ENCODE assay signal across 8 cellular contexts in the genomic region with DNA sequence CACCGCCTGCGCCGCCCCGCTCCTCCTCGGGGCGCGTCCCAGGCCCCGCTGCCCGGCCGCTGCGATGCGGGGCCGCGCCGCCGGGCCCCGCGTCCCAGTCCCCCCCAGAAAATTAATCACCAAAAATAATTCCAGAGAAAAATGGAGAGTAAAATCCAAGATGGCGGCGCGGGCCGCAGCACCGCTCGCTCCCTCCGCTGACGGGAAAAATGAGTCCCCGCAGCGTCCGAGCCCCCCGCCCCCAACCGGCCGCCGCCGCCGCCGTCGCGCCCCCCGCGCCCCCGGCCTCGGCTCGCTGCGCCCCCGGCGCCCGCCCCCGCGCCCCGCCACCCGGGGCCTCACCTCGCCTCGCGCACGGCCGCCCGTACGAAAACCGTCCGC. TPM values are rescaled to one million over a fixed set of nuclear protein-coding genes. Genes with fewer than 3 reads are reported as not detected.
A peak's percentile ranks its signal among the peaks of the same experiment; 100 is the strongest.
DNase-seq lines count a peak whose midpoint lies in the region; ATAC-seq and TF ChIP-seq lines count a peak whose summit lies in the region.

A gene (minus strand): TSS at position 162 of the 381 bp plus-strand sequence. CDS start 23,220 bp downstream, outside the sequence.

- H3K27ac Mint-ChIP-seq in HFFc6, result peak within 1 kb of the TSS; percentile 89

- H3K9ac ChIP-seq in adipocyte (ENCODE audit: low read length) (peak within 1 kb of the TSS; percentile 95), rectal smooth muscle tissue (ENCODE audit: low read length) (peak within 1 kb of the TSS; percentile 76)

- peaks cover 8% of the 10 kb centered on the region for H3K27me3 ChIP-seq in adipocyte (replicated peaks; ENCODE audit: control insufficient read depth, insufficient read depth, low read length)
- no peaks in the 10 kb centered on the region for H3K27me3 ChIP-seq in rectal smooth muscle tissue (ENCODE audit: control insufficient read depth, insufficient read depth, low read length)

- H3K9me3 ChIP-seq in adipocyte (ENCODE audit: control insufficient read depth, low read length), result no peaks in the 10 kb centered on the region

- peaks cover 29% of the 10 kb centered on the region for H3K4me1 ChIP-seq in adipocyte (ENCODE audit: control insufficient read depth, insufficient read depth, low read length)
- H3K4me1 ChIP-seq in rectal smooth muscle tissue (ENCODE audit: control insufficient read depth, insufficient read depth, low read length), result peaks cover 15% of the 10 kb centered on the region

- peaks cover 37% of the 10 kb centered on the region for H3K4me1 Mint-ChIP-seq in HFFc6 (ENCODE audit: low read depth)

- H3K4me3 Mint-ChIP-seq in HFFc6, result peak within 1 kb of the TSS; percentile 98

- H3K4me3 ChIP-seq in adipocyte (ENCODE audit: low read length) (peak within 1 kb of the TSS; percentile 98), rectal smooth muscle tissue (ENCODE audit: low read length) (peak within 1 kb of the TSS; percentile 80)

- no peaks in the 10 kb centered on the region for H3K9me3 Mint-ChIP-seq in HFFc6

- TF ChIP-seq CTCF in HFFc6 (IDR thresholded peaks at IDR 0.05), result no peak

- H3K36me3 ChIP-seq in adipocyte (ENCODE audit: control insufficient read depth, insufficient read depth, low read length, severe bottlenecking), result no peaks in the 10 kb centered on the region
- no peaks in the 10 kb centered on the region for H3K36me3 ChIP-seq in rectal smooth muscle tissue (ENCODE audit: control insufficient read depth, insufficient read depth, low read length)

- ATAC-seq in left ventricle myocardium superior (no peak), HG03469 (IDR thresholded peaks at IDR 0.05; ENCODE audit: unreplicated experiment) (no peak)

- H3K36me3 Mint-ChIP-seq in HFFc6 (ENCODE audit: low read depth), result no peaks in the 10 kb centered on the region

- H3K27ac ChIP-seq in rectal smooth muscle tissue (ENCODE audit: low read depth, low read length), result peak within 1 kb of the TSS; percentile 97

- peaks cover 7% of the 10 kb centered on the region for H3K27me3 Mint-ChIP-seq in HFFc6 (ENCODE audit: insufficient read depth)

- intact Hi-C loops in left ventricle myocardium superior (cut with micrococcal nuclease), result no loop called here

- no peak for DNase-seq in Daoy (ENCODE audit: low read depth)
- no peak for DNase-seq in HFFc6
- peak; percentile 92 for DNase-seq in OCI-M1 (lab: John Stamatoyannopoulos, UW)
- DNase-seq in adipocyte (ENCODE audit: low read depth), result peak; percentile 74
- peak; percentile 79 for DNase-seq in left ventricle myocardium superior
- DNase-seq in NCI-H2107 treated with DMSO at 0.1 percent for 48 hours (lab: John Stamatoyannopoulos, UW; ENCODE audit: unreplicated experiment), result no peak

RNA-seq across cellular contexts. Expression of the gene that starts here (rescaled TPM):
- total RNA-seq in Daoy (2014; rRNA removed; shearing (Covaris generic)), result 19.5 and 21.0 TPM in 2 replicates
- total RNA-seq in HFFc6 (2021; fragmentation: NEBNext Ultra II Directional; extraction: Animal tissue kit (Norgen Biotek cat#: 25700)), result 10 to 100 TPM; 20.3 to 23.7 (median 22.4) TPM
- 30.4 TPM for total RNA-seq in left ventricle myocardium superior

Comparison
In these comparisons a context has a peak if more than half of its experiments do, and no peak if none do; other contexts are left out.
1. DNase-seq: peak in OCI-M1 (single experiment), adipocyte (single experiment) and left ventricle myocardium superior (single experiment); none in Daoy (single experiment), HFFc6 (single experiment) and NCI-H2107 treated with DMSO at 0.1 percent for 48 hours (single experiment).